ENCODE assay signal across 26 cellular contexts in genomic region chr2:62768615-62769014, GRCh38.
"Had no signal": no experiment of that assay in that cellular context is flagged by ENCODE, and none has a peak within 500 bp of the region (broad histone marks: within the 10 kb centered on the region; RNA-seq: fewer than 3 reads in every experiment).

No MANE protein-coding gene starts in this region.

- H3K27me3 Mint-ChIP-seq: activated naive CD8-positive, alpha-beta T cell treated with anti-CD3 and anti-CD28 coated beads for 36 hours; stimulated activated naive CD8-positive, alpha-beta T cell treated with anti-CD3 and anti-CD28 coated beads, Interleukin-15, Interleukin-2, amounts not matched to agents 100 ng/mL and 50 ng/mL, for 24 hours had no signal

- H3K4me1 Mint-ChIP-seq: nephron progenitor cell had no signal

- H3K9me3 Mint-ChIP-seq: T-helper 1 cell treated with Interleukin-12 subunit alpha and Interleukin-12 subunit beta and Interleukin-4 antibody, amounts not matched to agents 30 μg/mL and 1 μg/mL, for 36 hours had no signal

- H3K27ac ChIP-seq: gastrocnemius medialis, heart left ventricle, parathyroid adenoma, skin epidermis, thyroid gland, upper lobe of right lung had no signal

- H3K4me3 Mint-ChIP-seq: activated naive CD8-positive, alpha-beta T cell treated with anti-CD3 and anti-CD28 coated beads for 36 hours; nephron progenitor cell; stimulated activated naive CD8-positive, alpha-beta T cell treated with anti-CD3 and anti-CD28 coated beads, Interleukin-15, Interleukin-2, amounts not matched to agents 100 ng/mL and 50 ng/mL, for 24 hours; T-helper 1 cell treated with Interleukin-12 subunit alpha and Interleukin-12 subunit beta and Interleukin-4 antibody, amounts not matched to agents 30 μg/mL and 1 μg/mL, for 36 hours had no signal

- H2AFZ ChIP-seq: parathyroid adenoma had no signal

- ATAC-seq: gastrocnemius medialis, heart left ventricle, left cardiac atrium, mucosa of descending colon, right cardiac atrium, upper lobe of right lung had no signal

- H3K27ac Mint-ChIP-seq: activated naive CD8-positive, alpha-beta T cell treated with anti-CD3 and anti-CD28 coated beads for 36 hours; nephron progenitor cell; stimulated activated naive CD8-positive, alpha-beta T cell treated with anti-CD3 and anti-CD28 coated beads, Interleukin-15, Interleukin-2, amounts not matched to agents 100 ng/mL and 50 ng/mL, for 24 hours; T-helper 1 cell treated with Interleukin-12 subunit alpha and Interleukin-12 subunit beta and Interleukin-4 antibody, amounts not matched to agents 30 μg/mL and 1 μg/mL, for 36 hours had no signal

- H3K79me2 ChIP-seq: parathyroid adenoma had no signal

- H3K9ac ChIP-seq: parathyroid adenoma had no signal

- H3K9me3 ChIP-seq: gastrocnemius medialis, mucosa of descending colon, thyroid gland, upper lobe of right lung had no signal

- H3K4me3 ChIP-seq: gastrocnemius medialis, heart left ventricle, mucosa of descending colon, skin epidermis, thyroid gland, upper lobe of right lung had no signal

- H3K27me3 ChIP-seq: gastrocnemius medialis, heart left ventricle, thyroid gland, upper lobe of right lung had no signal

- H3K36me3 ChIP-seq: gastrocnemius medialis, heart left ventricle, thyroid gland, upper lobe of right lung had no signal

- DNase-seq: activated CD4-positive, alpha-beta T cell treated with anti-CD3 and anti-CD28 coated beads for 4 hours; activated CD4-positive, alpha-beta T cell treated with anti-CD3 and anti-CD28 coated beads, Interleukin-2, amount 50 U/mL, for 48 hours; activated CD4-positive, CD25-positive, alpha-beta regulatory T cell; activated naive CD4-positive, alpha-beta T cell treated with Interleukin-2 at 50 U/mL for 16 hours; activated naive CD8-positive, alpha-beta T cell treated with anti-CD3 and anti-CD28 coated beads for 36 hours; activated T-cell treated with anti-CD3 and anti-CD28 coated beads, Interleukin-2, amount 50 U/mL, for 48 hours; amniotic stem cell; dermis blood vessel endothelial cell; effector CD8-positive, alpha-beta T cell; erythroblast; gastrocnemius medialis; heart left ventricle; islet precursor cell; left cardiac atrium; mesenchymal stem cell; mucosa of descending colon; nephron progenitor cell; right cardiac atrium; stimulated activated CD4-positive, alpha-beta T cell treated with anti-CD3 and anti-CD28 coated beads, Interleukin-1b, Interleukin-23, amount 100 ng/mL, for 48 hours; substantia nigra; thyroid gland; upper lobe of right lung had no signal

- H3K4me1 ChIP-seq: gastrocnemius medialis, heart left ventricle, thyroid gland had no signal
